ENCODE assay signal across 23 cellular contexts in the genomic region with DNA sequence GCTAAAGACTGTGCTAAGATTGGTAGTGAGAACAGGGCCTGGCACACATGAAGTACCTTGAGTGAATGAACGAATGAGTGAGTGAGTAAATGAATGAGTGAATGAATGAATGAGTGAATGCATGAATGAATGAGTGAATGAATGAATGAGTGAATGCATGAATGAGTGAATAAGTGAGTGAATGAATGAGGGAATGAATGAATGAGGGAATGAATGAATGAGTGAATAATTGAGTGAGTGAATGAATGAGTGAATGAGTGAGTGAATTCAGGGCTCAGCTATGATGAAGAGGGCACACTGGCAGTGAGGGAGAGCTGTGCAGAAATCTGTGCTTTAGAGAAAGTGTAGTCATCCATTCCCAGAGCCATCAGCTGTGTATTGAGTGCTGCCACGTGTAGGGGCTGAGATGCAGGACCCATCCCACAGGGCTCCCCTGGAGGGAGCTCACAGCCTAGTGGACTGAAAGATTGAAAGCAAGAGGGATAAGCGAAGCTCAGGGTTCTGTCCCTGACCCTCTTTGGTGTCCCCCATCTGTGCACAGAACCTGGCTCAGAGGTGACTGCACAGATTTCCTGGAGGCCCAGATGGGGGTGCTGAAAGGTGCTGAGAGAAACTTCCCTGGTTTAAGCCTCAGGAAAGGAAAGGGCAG.
A peak's percentile ranks its signal among the peaks of the same experiment; 100 is the strongest.
DNase-seq lines count a peak whose midpoint lies in the region; TF ChIP-seq lines count a peak whose summit lies in the region.
"Had no signal": no experiment of that assay in that cellular context is flagged by ENCODE, and none has a peak within 500 bp of the region (broad histone marks: within the 10 kb centered on the region; RNA-seq: fewer than 3 reads in every experiment).

No MANE protein-coding gene starts in this region.

- no peaks in the 10 kb centered on the region for H3K27me3 ChIP-seq in transverse colon

- WGBS in transverse colon (ENCODE audit: low coverage in 1 of 2), 2 donors = 67 to 69% methylated on average over 1 to 3 of the region's 3 CpGs

- peaks cover 7% of the 10 kb centered on the region for H3K9me3 Mint-ChIP-seq in nephron
- H3K9me3 Mint-ChIP-seq: central memory CD8-positive, alpha-beta T cell had no signal

- peak overlapping the region in 1 of 3 experiments; percentile 1 for H3K4me3 Mint-ChIP-seq in nephron
- H3K4me3 Mint-ChIP-seq: activated CD8-positive, alpha-beta memory T cell treated with anti-CD3 and anti-CD28 coated beads, Interleukin-2, amount 10 ng/mL, durations not matched to agents 7 days and 5 days; central memory CD8-positive, alpha-beta T cell had no signal

- TF ChIP-seq POLR2A in transverse colon (IDR thresholded peaks at IDR 0.05) = no peak

- in situ Hi-C loops in transverse colon (cut with MboI; ENCODE audit: low pct_ligation_motif_present in 1 of 4, low pct_unique_long_range_greater_than_20kb in 1 of 4, low sequenced_read_pairs in 3 of 4) = no loop called here

- H3K36me3 Mint-ChIP-seq in nephron (ENCODE audit: low read depth) = peaks cover 12% of the 10 kb centered on the region
- H3K36me3 Mint-ChIP-seq: activated CD8-positive, alpha-beta memory T cell treated with anti-CD3 and anti-CD28 coated beads, Interleukin-2, amount 10 ng/mL, durations not matched to agents 7 days and 5 days had no signal

- DNase-seq in NCI-H82 (lab: John Stamatoyannopoulos, UW) (peak; percentile 36), NCI-H82 treated with DMSO at 0.1 percent for 48 hours (lab: John Stamatoyannopoulos, UW; ENCODE audit: unreplicated experiment) (no peak), cerebellar cortex (ENCODE audit: low spot score) (peak; percentile 41), transverse colon (no peak), SIG-M5 treated with dmso at 0.1 percent for 504 hours (lab: John Stamatoyannopoulos, UW; ENCODE audit: unreplicated experiment) (no peak)
- DNase-seq in activated CD8-positive, alpha-beta memory T cell treated with anti-CD3 and anti-CD28 coated beads for 24 hours = no peak
- DNase-seq: activated CD4-positive, CD25-positive, alpha-beta regulatory T cell treated with anti-CD3 and anti-CD28 coated beads, Interleukin-2, amount 50 U/mL, for 72 hours; activated CD8-positive, alpha-beta memory T cell treated with anti-CD3 and anti-CD28 coated beads, Interleukin-2, amount 10 ng/mL, durations not matched to agents 7 days and 5 days; amygdala; DMS79; effector CD8-positive, alpha-beta T cell; KBM-7; left ventricle myocardium inferior; NCI-H2081; NCI-H524 treated with DMSO at 0.1 percent for 48 hours; OCI-M1; substantia nigra; T1000 had no signal

- H3K4me1 ChIP-seq in HEK293 (ENCODE audit: control insufficient read depth, insufficient read depth, low read length) (peaks cover 4% of the 10 kb centered on the region; the same call in 1 of the 2 replicates), transverse colon (peaks cover 0 to 16% (median 2%) of the 10 kb centered on the region in 4 donors)

- CTCF ChIA-PET in HEK293 (lab: Yijun Ruan, JAX) = interaction anchor here (0.6 kb wide), 1 partner anchor 345 kb away, joined by 3 read pairs; no protein-coding TSS in a partner anchor

- peaks cover 64% of the 10 kb centered on the region for H3K4me1 Mint-ChIP-seq in nephron

- intact Hi-C loops in transverse colon (cut with DNase I; ENCODE audit: low total_unique reads) = no loop called here

- no peaks in the 10 kb centered on the region for H3K36me3 ChIP-seq in HEK293 (ENCODE audit: control insufficient read depth in 2 of 2, insufficient read depth in 1 of 2, low read length in 2 of 2)
- no peaks in the 10 kb centered on the region for H3K36me3 ChIP-seq in transverse colon
- H3K36me3 ChIP-seq: left ventricle myocardium inferior, neutrophil had no signal

- H3K4me3 ChIP-seq in HEK293 (ENCODE audit: low read depth, low read length) (no peak overlapping the region), transverse colon (no peak overlapping the region)
- H3K4me3 ChIP-seq: left ventricle myocardium inferior had no signal

- TF ChIP-seq EP300 in transverse colon (IDR thresholded peaks at IDR 0.05; ENCODE audit: low read depth) = no peak

- H3K27me3 Mint-ChIP-seq in nephron (ENCODE audit: low read depth) = peaks cover 25% of the 10 kb centered on the region

- H3K27ac ChIP-seq in HEK293 (ENCODE audit: extremely low read depth, low read depth, low read length) = no peak overlapping the region
- H3K27ac ChIP-seq in transverse colon = no peak overlapping the region
- H3K27ac ChIP-seq: C4-2B, left ventricle myocardium inferior, neutrophil had no signal

- TF ChIP-seq CTCF in HEK293 (tag by site-specific recombination; IDR thresholded peaks at IDR 0.05) (no peak), nephron (IDR thresholded peaks at IDR 0.05; ENCODE audit: unreplicated experiment in 3 of 3) (no peak), transverse colon (IDR thresholded peaks at IDR 0.05) (no peak)

- no peaks in the 10 kb centered on the region for H3K9me3 ChIP-seq in HEK293 (ENCODE audit: control insufficient read depth, insufficient read depth, low read depth, low read length)
- H3K9me3 ChIP-seq in transverse colon = no peaks in the 10 kb centered on the region
- H3K9me3 ChIP-seq: neutrophil had no signal

- POLR2A ChIA-PET in HEK293 (lab: Yijun Ruan, JAX) = interaction anchor here (0.6 kb wide), 1 partner anchor 94 kb away, joined by 5 read pairs; no protein-coding TSS in a partner anchor

- H3K27ac Mint-ChIP-seq in nephron = peak overlapping the region in 2 of 3 experiments; percentile 32 to 59
- H3K27ac Mint-ChIP-seq: activated CD8-positive, alpha-beta memory T cell treated with anti-CD3 and anti-CD28 coated beads, Interleukin-2, amount 10 ng/mL, durations not matched to agents 7 days and 5 days had no signal

TF ChIP-seq in HEK293, 187 proteins besides CTCF, POLR2A, EP300 and RAD21:
- no peak for TF ChIP-seq SP3 (tag by site-specific recombination; IDR thresholded peaks at IDR 0.05)
- peak; percentile 96 for TF ChIP-seq ZNF24 (tag by site-specific recombination; IDR thresholded peaks at IDR 0.05)
- 0 out of 2 replicates have a peak, but pooled peaks have one; percentile 33 for TF ChIP-seq ZNF366 (tag by site-specific recombination; conservative IDR thresholded peaks at IDR 0.05)
- no peak for TF ChIP-seq ZBTB20 (tag by site-specific recombination; IDR thresholded peaks at IDR 0.05)
TF ChIP-seq in HEK293: peak in this region for 2.

Comparison
In these comparisons a context has a peak if more than half of its experiments do, and no peak if none do; other contexts are left out.
1. DNase-seq: peak in NCI-H82 (single experiment) and cerebellar cortex (single experiment); none in NCI-H82 treated with DMSO at 0.1 percent for 48 hours (single experiment), transverse colon (single experiment), SIG-M5 treated with dmso at 0.1 percent for 504 hours (single experiment) and activated CD8-positive, alpha-beta memory T cell treated with anti-CD3 and anti-CD28 coated beads for 24 hours (single experiment).